ENCODE assay signal across 28 cellular contexts in genomic region chr17:12104831-12105230, GRCh38.
"Had no signal": no experiment of that assay in that cellular context is flagged by ENCODE, and none has a peak within 500 bp of the region (broad histone marks: within the 10 kb centered on the region; RNA-seq: fewer than 3 reads in every experiment).

No MANE protein-coding gene starts in this region.

- H3K36me3 Mint-ChIP-seq: activated naive CD4-positive, alpha-beta T cell treated with anti-CD3 and anti-CD28 coated beads, Interleukin-2, amount 50 U/mL, for 72 hours had no signal

- H3K4me1 Mint-ChIP-seq: activated B cell treated with CpG ODN at 0.5 μM for 24 hours; activated CD8-positive, alpha-beta memory T cell treated with anti-CD3 and anti-CD28 coated beads, Interleukin-2, amount 10 ng/mL, durations not matched to agents 7 days and 5 days had no signal

- DNase-seq: activated B cell treated with CpG ODN at 0.5 μM for 24 hours; activated CD4-positive, alpha-beta T cell treated with anti-CD3 and anti-CD28 coated beads for 1 hour; activated CD4-positive, alpha-beta T cell treated with anti-CD3 and anti-CD28 coated beads, Interleukin-2, amount 10 ng/mL, durations not matched to agents 24 days and 14 days; activated CD4-positive, alpha-beta T cell treated with anti-CD3 and anti-CD28 coated beads, Interleukin-2, amount 50 U/mL, for 48 hours; activated CD8-positive, alpha-beta memory T cell treated with anti-CD3 and anti-CD28 coated beads, Interleukin-2, amount 10 ng/mL, durations not matched to agents 7 days and 5 days; activated effector memory CD4-positive, alpha-beta T cell treated with Interleukin-2 at 50 U/mL for 16 hours; activated naive CD4-positive, alpha-beta T cell treated with Interleukin-2 at 50 U/mL for 16 hours; activated naive CD8-positive, alpha-beta T cell treated with anti-CD3 and anti-CD28 coated beads, Interleukin-2, amount 50 U/mL, for 24 hours; activated T-cell treated with anti-CD3 and anti-CD28 coated beads, Interleukin-2, amount 50 U/mL, for 24 hours; amygdala; MG63; MV-4-11; NCI-H1105; NCI-H1436; NCI-H1694 treated with DMSO at 0.1 percent for 48 hours; NCI-H2029 treated with DMSO at 0.1 percent for 48 hours; NCI-H446; NCI-H524; Peyer's patch; Right ventricle myocardium superior; T-helper 17 cell; T-helper 9 cell had no signal

- ATAC-seq: activated CD8-positive, alpha-beta memory T cell treated with anti-CD3 and anti-CD28 coated beads, Interleukin-2, amount 10 ng/mL, durations not matched to agents 7 days and 5 days; activated naive CD4-positive, alpha-beta T cell treated with anti-CD3 and anti-CD28 coated beads, Interleukin-2, amount 50 U/mL, for 72 hours; activated naive CD8-positive, alpha-beta T cell treated with anti-CD3 and anti-CD28 coated beads, Interleukin-2, amount 50 U/mL, for 24 hours; T-helper 17 cell had no signal

- H3K4me3 Mint-ChIP-seq: activated B cell treated with CpG ODN at 0.5 μM for 24 hours; activated CD4-positive, alpha-beta T cell treated with anti-CD3 and anti-CD28 coated beads, Interleukin-2, amount 10 ng/mL, durations not matched to agents 24 days and 14 days; activated CD8-positive, alpha-beta memory T cell treated with anti-CD3 and anti-CD28 coated beads, Interleukin-2, amount 10 ng/mL, durations not matched to agents 7 days and 5 days; activated naive CD8-positive, alpha-beta T cell treated with anti-CD3 and anti-CD28 coated beads, Interleukin-2, amount 50 U/mL, for 24 hours; activated T-cell treated with anti-CD3 and anti-CD28 coated beads, Interleukin-2, amount 50 U/mL, for 24 hours; activated T-helper 1 cell treated with anti-CD3 and anti-CD28 coated beads, Interleukin-12 subunit alpha, Interleukin-12 subunit beta, Interleukin-2, Interleukin-4 antibody, amounts not matched to agents 30 ng/mL and 10 ng/mL and 1 ng/mL, durations not matched to agents 14 hours and 24 hours and 36 hours; brain; T-helper 17 cell had no signal

- H3K27ac ChIP-seq: KMS-11, Peyer's patch, RWPE1, SJSA1 had no signal

- H3K27me3 Mint-ChIP-seq: activated B cell treated with CpG ODN at 0.5 μM for 24 hours; activated CD4-positive, alpha-beta T cell treated with anti-CD3 and anti-CD28 coated beads, Interleukin-2, amount 10 ng/mL, durations not matched to agents 24 days and 14 days; activated CD8-positive, alpha-beta memory T cell treated with anti-CD3 and anti-CD28 coated beads, Interleukin-2, amount 10 ng/mL, durations not matched to agents 7 days and 5 days; activated naive CD8-positive, alpha-beta T cell treated with anti-CD3 and anti-CD28 coated beads, Interleukin-2, amount 50 U/mL, for 24 hours; activated T-cell treated with anti-CD3 and anti-CD28 coated beads, Interleukin-2, amount 50 U/mL, for 24 hours; brain; T-helper 17 cell had no signal

- H3K9me3 Mint-ChIP-seq: activated B cell treated with CpG ODN at 0.5 μM for 24 hours; activated CD4-positive, alpha-beta T cell treated with anti-CD3 and anti-CD28 coated beads, Interleukin-2, amount 10 ng/mL, durations not matched to agents 24 days and 14 days; activated naive CD4-positive, alpha-beta T cell treated with anti-CD3 and anti-CD28 coated beads, Interleukin-2, amount 50 U/mL, for 72 hours; activated naive CD8-positive, alpha-beta T cell treated with anti-CD3 and anti-CD28 coated beads, Interleukin-2, amount 50 U/mL, for 24 hours; activated T-cell treated with anti-CD3 and anti-CD28 coated beads, Interleukin-2, amount 50 U/mL, for 24 hours; activated T-helper 1 cell treated with anti-CD3 and anti-CD28 coated beads, Interleukin-12 subunit alpha, Interleukin-12 subunit beta, Interleukin-2, Interleukin-4 antibody, amounts not matched to agents 30 ng/mL and 10 ng/mL and 1 ng/mL, durations not matched to agents 14 hours and 24 hours and 36 hours had no signal

- H3K27ac Mint-ChIP-seq: activated B cell treated with CpG ODN at 0.5 μM for 24 hours; activated CD4-positive, alpha-beta T cell treated with anti-CD3 and anti-CD28 coated beads, Interleukin-2, amount 10 ng/mL, durations not matched to agents 24 days and 14 days; activated CD8-positive, alpha-beta memory T cell treated with anti-CD3 and anti-CD28 coated beads, Interleukin-2, amount 10 ng/mL, durations not matched to agents 7 days and 5 days; activated naive CD8-positive, alpha-beta T cell treated with anti-CD3 and anti-CD28 coated beads, Interleukin-2, amount 50 U/mL, for 24 hours; activated T-cell treated with anti-CD3 and anti-CD28 coated beads, Interleukin-2, amount 50 U/mL, for 24 hours; activated T-helper 1 cell treated with anti-CD3 and anti-CD28 coated beads, Interleukin-12 subunit alpha, Interleukin-12 subunit beta, Interleukin-2, Interleukin-4 antibody, amounts not matched to agents 30 ng/mL and 10 ng/mL and 1 ng/mL, durations not matched to agents 14 hours and 24 hours and 36 hours; brain; T-helper 17 cell had no signal
